In the genomic region with DNA sequence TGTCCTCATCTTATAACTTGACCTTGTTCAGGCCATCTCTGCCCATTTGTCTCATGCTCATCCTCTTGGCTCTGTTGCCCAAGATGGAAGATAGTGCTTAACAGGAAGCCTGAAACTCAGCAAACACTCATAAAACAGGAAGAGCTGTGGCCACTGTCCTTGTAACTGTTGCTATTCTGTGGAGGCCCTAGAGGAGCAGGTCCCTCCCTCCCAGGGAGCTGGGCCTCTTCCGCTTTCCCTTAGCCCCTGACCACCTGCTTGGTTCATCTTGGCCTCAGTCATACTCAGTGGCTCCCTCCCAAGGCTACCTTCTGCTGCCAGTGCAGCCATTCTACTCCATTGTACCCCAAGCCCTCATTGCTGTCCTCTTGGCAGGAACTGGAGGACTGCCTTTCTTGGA, we compare ENCODE assay signal across 10 cellular contexts. TPM values are rescaled to one million over a fixed set of nuclear protein-coding genes. Genes with fewer than 3 reads are reported as not detected.
A peak's percentile ranks its signal among the peaks of the same experiment; 100 is the strongest.
DNase-seq lines count a peak whose midpoint lies in the region; ATAC-seq lines count a peak whose summit lies in the region.
"Had no signal": no experiment of that assay in that cellular context is flagged by ENCODE, and none has a peak within 500 bp of the region (broad histone marks: within the 10 kb centered on the region; RNA-seq: fewer than 3 reads in every experiment).

No MANE protein-coding gene starts in this region.

- intact Hi-C loops in activated T-helper 1 cell treated with anti-CD3 and anti-CD28 coated beads, Interleukin-12 subunit alpha, Interleukin-12 subunit beta, Interleukin-2, Interleukin-4 antibody, amounts not matched to agents 30 ng/mL and 10 ng/mL and 1 ng/mL, durations not matched to agents 14 hours and 24 hours and 36 hours (cut with micrococcal nuclease) = no loop called here

- H3K4me3 ChIP-seq in CD4-positive, CD25-positive, alpha-beta regulatory T cell (ENCODE audit: low read depth, low read length) = peak overlapping the region; percentile 54

- ATAC-seq in CD4-positive, CD25-positive, alpha-beta regulatory T cell (ENCODE audit: low read depth in 2 of 2) = no peak
- ATAC-seq in HG02884 (IDR thresholded peaks at IDR 0.05; ENCODE audit: unreplicated experiment) (no peak), GM21526 (IDR thresholded peaks at IDR 0.05; ENCODE audit: low FRiP score, unreplicated experiment) (no peak), HG03280 (IDR thresholded peaks at IDR 0.05; ENCODE audit: unreplicated experiment) (no peak), HG02678 (IDR thresholded peaks at IDR 0.05; ENCODE audit: unreplicated experiment) (no peak)

- no peaks in the 10 kb centered on the region for H3K27me3 Mint-ChIP-seq in CD4-positive, CD25-positive, alpha-beta regulatory T cell
- peaks cover 1% of the 10 kb centered on the region for H3K27me3 Mint-ChIP-seq in activated T-helper 1 cell treated with anti-CD3 and anti-CD28 coated beads, Interleukin-12 subunit alpha, Interleukin-12 subunit beta, Interleukin-2, Interleukin-4 antibody, amounts not matched to agents 30 ng/mL and 10 ng/mL and 1 ng/mL, durations not matched to agents 14 hours and 24 hours and 36 hours (ENCODE audit: insufficient read depth)

- H3K27ac ChIP-seq in CD4-positive, CD25-positive, alpha-beta regulatory T cell (ENCODE audit: insufficient read depth, low read length, poor library complexity, severe bottlenecking) = peak overlapping the region; percentile 55

- DNase-seq in CD4-positive, CD25-positive, alpha-beta regulatory T cell = peak in 1 of 3 donors; percentile 40
- DNase-seq in KG1 (lab: John Stamatoyannopoulos, UW) (peak; percentile 48), midbrain (lab: John Stamatoyannopoulos, UW) (peak; percentile 55)
- DNase-seq in activated T-helper 1 cell treated with anti-CD3 and anti-CD28 coated beads, Interleukin-12 subunit alpha, Interleukin-12 subunit beta, Interleukin-2, Interleukin-4 antibody, amounts not matched to agents 30 ng/mL and 10 ng/mL and 1 ng/mL, durations not matched to agents 14 hours and 24 hours and 36 hours (ENCODE audit: low spot score) = no peak
- DNase-seq: activated CD8-positive, alpha-beta memory T cell treated with anti-CD3 and anti-CD28 coated beads for 24 hours; NCI-H69 had no signal

- H3K4me3 Mint-ChIP-seq in CD4-positive, CD25-positive, alpha-beta regulatory T cell = peak overlapping the region; percentile 89 to 94 (median 92)
- peak overlapping the region; percentile 93 for H3K4me3 Mint-ChIP-seq in activated T-helper 1 cell treated with anti-CD3 and anti-CD28 coated beads, Interleukin-12 subunit alpha, Interleukin-12 subunit beta, Interleukin-2, Interleukin-4 antibody, amounts not matched to agents 30 ng/mL and 10 ng/mL and 1 ng/mL, durations not matched to agents 14 hours and 24 hours and 36 hours

- H3K36me3 Mint-ChIP-seq in CD4-positive, CD25-positive, alpha-beta regulatory T cell = peaks cover 12% of the 10 kb centered on the region
- H3K36me3 Mint-ChIP-seq in activated T-helper 1 cell treated with anti-CD3 and anti-CD28 coated beads, Interleukin-12 subunit alpha, Interleukin-12 subunit beta, Interleukin-2, Interleukin-4 antibody, amounts not matched to agents 30 ng/mL and 10 ng/mL and 1 ng/mL, durations not matched to agents 14 hours and 24 hours and 36 hours (ENCODE audit: low read depth) = peaks cover 42% of the 10 kb centered on the region

- H3K27ac Mint-ChIP-seq in CD4-positive, CD25-positive, alpha-beta regulatory T cell = peak overlapping the region; percentile 90 to 95 (median 94)
- H3K27ac Mint-ChIP-seq in activated T-helper 1 cell treated with anti-CD3 and anti-CD28 coated beads, Interleukin-12 subunit alpha, Interleukin-12 subunit beta, Interleukin-2, Interleukin-4 antibody, amounts not matched to agents 30 ng/mL and 10 ng/mL and 1 ng/mL, durations not matched to agents 14 hours and 24 hours and 36 hours = peak overlapping the region; percentile 89

- peaks cover 8% of the 10 kb centered on the region for H3K36me3 ChIP-seq in CD4-positive, CD25-positive, alpha-beta regulatory T cell (ENCODE audit: control insufficient read depth, insufficient read depth, low read length)

- H3K4me1 ChIP-seq in CD4-positive, CD25-positive, alpha-beta regulatory T cell (ENCODE audit: control insufficient read depth, insufficient read depth, low read length, poor library complexity, severe bottlenecking) = peaks cover 88% of the 10 kb centered on the region

- no peaks in the 10 kb centered on the region for H3K9me3 ChIP-seq in CD4-positive, CD25-positive, alpha-beta regulatory T cell (ENCODE audit: control insufficient read depth in 2 of 2, low read length in 2 of 2)

- peaks cover 0 to 3% (median 0%) of the 10 kb centered on the region in 7 donors for H3K9me3 Mint-ChIP-seq in CD4-positive, CD25-positive, alpha-beta regulatory T cell
- H3K9me3 Mint-ChIP-seq in activated T-helper 1 cell treated with anti-CD3 and anti-CD28 coated beads, Interleukin-12 subunit alpha, Interleukin-12 subunit beta, Interleukin-2, Interleukin-4 antibody, amounts not matched to agents 30 ng/mL and 10 ng/mL and 1 ng/mL, durations not matched to agents 14 hours and 24 hours and 36 hours = no peaks in the 10 kb centered on the region

- H3K27me3 ChIP-seq in CD4-positive, CD25-positive, alpha-beta regulatory T cell (ENCODE audit: control insufficient read depth, insufficient read depth, low read length) = no peaks in the 10 kb centered on the region

- H3K4me1 Mint-ChIP-seq in CD4-positive, CD25-positive, alpha-beta regulatory T cell = peaks cover 13 to 88% (median 65%) of the 10 kb centered on the region in 4 donors
- H3K4me1 Mint-ChIP-seq in activated T-helper 1 cell treated with anti-CD3 and anti-CD28 coated beads, Interleukin-12 subunit alpha, Interleukin-12 subunit beta, Interleukin-2, Interleukin-4 antibody, amounts not matched to agents 30 ng/mL and 10 ng/mL and 1 ng/mL, durations not matched to agents 14 hours and 24 hours and 36 hours (ENCODE audit: low read depth) = peaks cover 75% of the 10 kb centered on the region

RNA-seq across cellular contexts. Expression of a gene that starts 3.5 kb away (rescaled TPM):
- 42.9 TPM for total RNA-seq in CD4-positive, CD25-positive, alpha-beta regulatory T cell
- 10 to 100 TPM; 47.0 to 52.9 (median 49.5) TPM for polyA plus RNA-seq in CD4-positive, CD25-positive, alpha-beta regulatory T cell
- 191 and 201 TPM in 2 replicates for total RNA-seq in activated T-helper 1 cell treated with anti-CD3 and anti-CD28 coated beads, Interleukin-12 subunit alpha, Interleukin-12 subunit beta, Interleukin-2, Interleukin-4 antibody, amounts not matched to agents 30 ng/mL and 10 ng/mL and 1 ng/mL, durations not matched to agents 14 hours and 24 hours and 36 hours

RNA-seq across cellular contexts. Expression of a gene that starts 8.8 kb away (rescaled TPM):
- 23.4 TPM for total RNA-seq in CD4-positive, CD25-positive, alpha-beta regulatory T cell
- 10 to 100 TPM; 40.5 to 66.7 (median 58.5) TPM for polyA plus RNA-seq in CD4-positive, CD25-positive, alpha-beta regulatory T cell
- total RNA-seq in activated T-helper 1 cell treated with anti-CD3 and anti-CD28 coated beads, Interleukin-12 subunit alpha, Interleukin-12 subunit beta, Interleukin-2, Interleukin-4 antibody, amounts not matched to agents 30 ng/mL and 10 ng/mL and 1 ng/mL, durations not matched to agents 14 hours and 24 hours and 36 hours = 334 and 341 TPM in 2 replicates

RNA-seq across cellular contexts. Expression of a gene that starts 51.1 kb away (rescaled TPM):
- total RNA-seq in CD4-positive, CD25-positive, alpha-beta regulatory T cell = 21.1 TPM
- 10 to 100 TPM; 18.5 to 24.9 (median 23.1) TPM for polyA plus RNA-seq in CD4-positive, CD25-positive, alpha-beta regulatory T cell
- 54.1 and 58.0 TPM in 2 replicates for total RNA-seq in activated T-helper 1 cell treated with anti-CD3 and anti-CD28 coated beads, Interleukin-12 subunit alpha, Interleukin-12 subunit beta, Interleukin-2, Interleukin-4 antibody, amounts not matched to agents 30 ng/mL and 10 ng/mL and 1 ng/mL, durations not matched to agents 14 hours and 24 hours and 36 hours

RNA-seq across cellular contexts. Expression of a gene that starts 52.9 kb away (rescaled TPM):
- total RNA-seq in CD4-positive, CD25-positive, alpha-beta regulatory T cell = 8.7 TPM
- 10 to 100 TPM in 2 of 4 donors, 1 to 10 TPM in 2; 7.4 to 11.9 (median 10.6) TPM for polyA plus RNA-seq in CD4-positive, CD25-positive, alpha-beta regulatory T cell
- total RNA-seq in activated T-helper 1 cell treated with anti-CD3 and anti-CD28 coated beads, Interleukin-12 subunit alpha, Interleukin-12 subunit beta, Interleukin-2, Interleukin-4 antibody, amounts not matched to agents 30 ng/mL and 10 ng/mL and 1 ng/mL, durations not matched to agents 14 hours and 24 hours and 36 hours = 21.5 and 21.9 TPM in 2 replicates

RNA-seq across cellular contexts. Expression of a gene that starts 54.3 kb away (rescaled TPM):
- total RNA-seq in CD4-positive, CD25-positive, alpha-beta regulatory T cell = 0.35 TPM
- under 1 TPM; 0.03 to 0.09 (median 0.07) TPM for polyA plus RNA-seq in CD4-positive, CD25-positive, alpha-beta regulatory T cell
- 1.5 and 1.6 TPM in 2 replicates for total RNA-seq in activated T-helper 1 cell treated with anti-CD3 and anti-CD28 coated beads, Interleukin-12 subunit alpha, Interleukin-12 subunit beta, Interleukin-2, Interleukin-4 antibody, amounts not matched to agents 30 ng/mL and 10 ng/mL and 1 ng/mL, durations not matched to agents 14 hours and 24 hours and 36 hours

Comparison
In these comparisons a context has a peak if more than half of its experiments do, and no peak if none do; other contexts are left out.
1. RNA of a gene that starts 8.8 kb away (total RNA-seq): 334 to 341 TPM in activated T-helper 1 cell treated with anti-CD3 and anti-CD28 coated beads, Interleukin-12 subunit alpha, Interleukin-12 subunit beta, Interleukin-2, Interleukin-4 antibody, amounts not matched to agents 30 ng/mL and 10 ng/mL and 1 ng/mL, durations not matched to agents 14 hours and 24 hours and 36 hours; 23.4 TPM in CD4-positive, CD25-positive, alpha-beta regulatory T cell (single experiment); every median in the first group is over 10 times any median in the second.